In genomic region chr5:78429332-78429849, GRCh38 we compare ENCODE assay signal across 16 cellular contexts.
A peak's percentile ranks its signal among the peaks of the same experiment; 100 is the strongest.
DNase-seq lines count a peak whose midpoint lies in the region; ATAC-seq, FAIRE-seq and TF ChIP-seq lines count a peak whose summit lies in the region.
"Had no signal": no experiment of that assay in that cellular context is flagged by ENCODE, and none has a peak within 500 bp of the region (broad histone marks: within the 10 kb centered on the region; RNA-seq: fewer than 3 reads in every experiment).

No MANE protein-coding gene starts in this region.

- peaks cover 5% of the 10 kb centered on the region for H3K4me1 Mint-ChIP-seq in CD4-positive, alpha-beta T cell (ENCODE audit: low read depth)
- H3K4me1 Mint-ChIP-seq in H9: no peaks in the 10 kb centered on the region
- H3K4me1 Mint-ChIP-seq in astrocyte (ENCODE audit: low read depth, unreplicated experiment): peaks cover 10% of the 10 kb centered on the region

- H3K9me3 Mint-ChIP-seq in CD4-positive, alpha-beta T cell: peaks cover 10% of the 10 kb centered on the region
- H3K9me3 Mint-ChIP-seq in H9 (no peaks in the 10 kb centered on the region), astrocyte (ENCODE audit: unreplicated experiment) (peaks cover 4% of the 10 kb centered on the region)

- H3K4me2 ChIP-seq in H9 (ENCODE audit: insufficient read depth, insufficient read length, low read length) (no peak overlapping the region), astrocyte (ENCODE audit: low read length) (no peak overlapping the region), mesendoderm (ENCODE audit: low read length) (no peak overlapping the region)
- H3K4me2 ChIP-seq: BLaER1 had no signal

- H4K5ac ChIP-seq in H9 (ENCODE audit: insufficient read length, low read depth, low read length) (no peak overlapping the region), mesendoderm (ENCODE audit: low read length) (no peak overlapping the region)

- no peak overlapping the region for H3K14ac ChIP-seq in H9 (ENCODE audit: insufficient read depth, low read length)

- H3K27ac Mint-ChIP-seq in CD4-positive, alpha-beta T cell: peak overlapping the region; percentile 27
- H3K27ac Mint-ChIP-seq in H9: peak overlapping the region in 2 of 3 experiments; percentile 39 to 49; a peak in 2 of 7 replicates
- no peak overlapping the region for H3K27ac Mint-ChIP-seq in astrocyte (ENCODE audit: unreplicated experiment)

- H3K9ac ChIP-seq in H9 (ENCODE audit: extremely low read depth, insufficient read length, low read length): no peak overlapping the region
- no peak overlapping the region for H3K9ac ChIP-seq in astrocyte (ENCODE audit: low read length)
- no peak overlapping the region for H3K9ac ChIP-seq in mesendoderm (ENCODE audit: low read length)
- H3K9ac ChIP-seq: BLaER1 had no signal

- H2AK5ac ChIP-seq in H9 (ENCODE audit: insufficient read length, low read length) (no peak overlapping the region), mesendoderm (ENCODE audit: low read length) (no peak overlapping the region)

- H4K20me1 ChIP-seq in H9 (ENCODE audit: control insufficient read depth, insufficient read depth, insufficient read length) (no peaks in the 10 kb centered on the region), astrocyte (ENCODE audit: insufficient read depth, low read length) (peaks cover 5% of the 10 kb centered on the region)
- H4K20me1 ChIP-seq: BLaER1 had no signal

- H3K27me3 ChIP-seq in CD4-positive, alpha-beta T cell (ENCODE audit: control insufficient read depth, insufficient read depth, low read length): no peaks in the 10 kb centered on the region
- H3K27me3 ChIP-seq in H9 (ENCODE audit: insufficient read depth, low read length): no peaks in the 10 kb centered on the region
- no peaks in the 10 kb centered on the region for H3K27me3 ChIP-seq in astrocyte (ENCODE audit: insufficient read depth, low read length)
- no peaks in the 10 kb centered on the region for H3K27me3 ChIP-seq in mesendoderm (ENCODE audit: insufficient read depth, low read length, poor library complexity)
- H3K27me3 ChIP-seq: BLaER1 had no signal

- no peak overlapping the region for H3K23ac ChIP-seq in H9 (ENCODE audit: insufficient read length, low read depth, low read length)
- no peak overlapping the region for H3K23ac ChIP-seq in mesendoderm (ENCODE audit: low read length)

- no peaks in the 10 kb centered on the region for H3K79me2 ChIP-seq in H9 (ENCODE audit: insufficient read depth, low read length)
- H3K79me2 ChIP-seq in astrocyte (ENCODE audit: insufficient read depth, low read length): no peaks in the 10 kb centered on the region
- no peaks in the 10 kb centered on the region for H3K79me2 ChIP-seq in mesendoderm (ENCODE audit: control insufficient read depth, insufficient read depth, low read length)

- CTCF ChIA-PET in CD4-positive, alpha-beta T cell (lab: Charles Lee): no interaction called here

- H4K8ac ChIP-seq in H9 (replicated peaks; ENCODE audit: insufficient read length, low read depth, low read length) (no peak overlapping the region), mesendoderm (ENCODE audit: low read depth, low read length) (no peak overlapping the region)

- H2BK5ac ChIP-seq in H9 (ENCODE audit: insufficient read length, low read length) (no peak overlapping the region), mesendoderm (ENCODE audit: low read length) (no peak overlapping the region)

- POLR2A ChIA-PET in CD4-positive, alpha-beta T cell (lab: Charles Lee): no interaction called here

- H3K36me3 ChIP-seq in astrocyte (ENCODE audit: insufficient read depth, low read length) (no peaks in the 10 kb centered on the region), mesendoderm (ENCODE audit: control insufficient read depth, insufficient read depth, low read length) (no peaks in the 10 kb centered on the region)

- DNase-seq in CD4-positive, alpha-beta T cell: no peak
- no peak for DNase-seq in H9
- DNase-seq in astrocyte (ENCODE audit: low read depth): peak; percentile 1
- DNase-seq in mesendoderm: peak; percentile 19
- DNase-seq in activated CD8-positive, alpha-beta memory T cell treated with anti-CD3 and anti-CD28 coated beads, Interleukin-2, amount 50 U/mL, for 48 hours: no peak
- DNase-seq in NCI-H69 (lab: John Stamatoyannopoulos, UW): no peak
- DNase-seq: 8988T, AML-193, DMS 273 treated with DMSO at 0.1 percent for 48 hours, GOT3, HCEC 1CT, Karpas-422 had no signal

- FAIRE-seq in astrocyte (lab: Jason Lieb, UNC): no peak
- FAIRE-seq: GM12878, K562 had no signal

- H2AFZ ChIP-seq in H9 (ENCODE audit: low read length): no peak overlapping the region
- no peak overlapping the region for H2AFZ ChIP-seq in astrocyte (ENCODE audit: low read depth, low read length)

- no peak for ATAC-seq in CD4-positive, alpha-beta T cell (ENCODE audit: poor library complexity)
- ATAC-seq in HG03520 (IDR thresholded peaks at IDR 0.05; ENCODE audit: unreplicated experiment): no peak
- ATAC-seq: GM12878, K562 had no signal

- H3K27ac ChIP-seq in CD4-positive, alpha-beta T cell (ENCODE audit: low read depth, low read length): no peak overlapping the region
- no peak overlapping the region for H3K27ac ChIP-seq in H9 (ENCODE audit: insufficient read length, low read depth, low read length)
- H3K27ac ChIP-seq in astrocyte (ENCODE audit: low read depth, low read length): no peak overlapping the region
- H3K27ac ChIP-seq in mesendoderm (ENCODE audit: low read depth, low read length): no peak overlapping the region
- H3K27ac ChIP-seq: BLaER1 had no signal

- H3K9me3 ChIP-seq in CD4-positive, alpha-beta T cell (ENCODE audit: control insufficient read depth, low read length): no peaks in the 10 kb centered on the region
- H3K9me3 ChIP-seq in H9 (ENCODE audit: control insufficient read depth, low read depth, low read length): no peaks in the 10 kb centered on the region
- H3K9me3 ChIP-seq in astrocyte (ENCODE audit: insufficient read depth, low read depth, low read length): no peaks in the 10 kb centered on the region

- no peaks in the 10 kb centered on the region for H3K27me3 Mint-ChIP-seq in CD4-positive, alpha-beta T cell
- H3K27me3 Mint-ChIP-seq in H9 (ENCODE audit: low read depth): no peaks in the 10 kb centered on the region
- no peaks in the 10 kb centered on the region for H3K27me3 Mint-ChIP-seq in astrocyte (ENCODE audit: low read depth, unreplicated experiment)

- H2BK120ac ChIP-seq in H9 (ENCODE audit: low read depth, low read length, poor library complexity, severe bottlenecking) (no peak overlapping the region), mesendoderm (ENCODE audit: low read depth, low read length) (no peak overlapping the region)

- no peak overlapping the region for H3K4ac ChIP-seq in H9 (ENCODE audit: low read depth, low read length)
- H3K4ac ChIP-seq in mesendoderm (ENCODE audit: low read depth, low read length): no peak overlapping the region

- WGBS in H9 (ENCODE audit: extremely low coverage, insufficient read length, low lambda C conversion rate): no CpG with 5 or more reads among the region's 2 CpGs
- WGBS in mesendoderm (ENCODE audit: extremely low coverage, insufficient coverage, low lambda C conversion rate): no CpG with 5 or more reads among the region's 2 CpGs

- peaks cover 91% of the 10 kb centered on the region for H3K36me3 Mint-ChIP-seq in CD4-positive, alpha-beta T cell (ENCODE audit: low read depth)
- peaks cover 5 to 11% (median 6%) of the 10 kb centered on the region in 3 experiments; a peak in 5 of 7 replicates for H3K36me3 Mint-ChIP-seq in H9 (ENCODE audit: insufficient read depth in 1 of 3, low read depth in 3 of 3)
- H3K36me3 Mint-ChIP-seq in astrocyte (ENCODE audit: low read depth, unreplicated experiment): peaks cover 18% of the 10 kb centered on the region

- no peak overlapping the region for H3T11ph ChIP-seq in H9 (ENCODE audit: low read length)

- H3K4me1 ChIP-seq in H9 (ENCODE audit: insufficient read depth, low read length) (no peaks in the 10 kb centered on the region), astrocyte (ENCODE audit: insufficient read depth, low read length) (no peaks in the 10 kb centered on the region), mesendoderm (ENCODE audit: control insufficient read depth, low read depth, low read length) (peaks cover 4% of the 10 kb centered on the region)
- H3K4me1 ChIP-seq: BLaER1 had no signal

- H4K91ac ChIP-seq in H9 (ENCODE audit: insufficient read length, low read depth, low read length): no peak overlapping the region

- H2BK15ac ChIP-seq in H9 (ENCODE audit: low read depth, low read length) (no peak overlapping the region), mesendoderm (replicated peaks; ENCODE audit: low read depth) (no peak overlapping the region)

- no peak overlapping the region for H3K4me3 Mint-ChIP-seq in CD4-positive, alpha-beta T cell
- no peak overlapping the region for H3K4me3 Mint-ChIP-seq in H9
- H3K4me3 Mint-ChIP-seq in astrocyte (ENCODE audit: unreplicated experiment): peak overlapping the region; percentile 42

- no peak for TF ChIP-seq CTCF in CD4-positive, alpha-beta T cell (IDR thresholded peaks at IDR 0.05)
- TF ChIP-seq CTCF in H9 (conservative IDR thresholded peaks at IDR 0.05): no peak
- no peak for TF ChIP-seq CTCF in astrocyte (IDR thresholded peaks at IDR 0.05; ENCODE audit: insufficient read depth, low read depth, low read length)

- no peak overlapping the region for H3K56ac ChIP-seq in H9 (ENCODE audit: insufficient read length, low read depth, low read length)
- no peak overlapping the region for H3K56ac ChIP-seq in mesendoderm (ENCODE audit: low read length)

- H3K18ac ChIP-seq in H9 (ENCODE audit: insufficient read length, low read depth, low read length) (no peak overlapping the region), mesendoderm (ENCODE audit: low read length) (no peak overlapping the region)

- no peak overlapping the region for H2BK20ac ChIP-seq in H9 (ENCODE audit: low read depth, low read length, poor library complexity, severe bottlenecking)

- H2BK12ac ChIP-seq in H9 (ENCODE audit: insufficient read length, low read depth, low read length): no peak overlapping the region

- H3K23me2 ChIP-seq in H9 (ENCODE audit: insufficient read length, low read depth, low read length, poor library complexity, severe bottlenecking): no peaks in the 10 kb centered on the region

- H3K4me3 ChIP-seq in astrocyte (ENCODE audit: insufficient read depth, low read depth, low read length): no peak overlapping the region
- no peak overlapping the region for H3K4me3 ChIP-seq in mesendoderm (ENCODE audit: low read length)
- H3K4me3 ChIP-seq: BLaER1, GM12878, K562 had no signal

- H3K79me1 ChIP-seq in H9 (ENCODE audit: insufficient read depth, low read depth, low read length, poor library complexity, severe bottlenecking) (no peaks in the 10 kb centered on the region), mesendoderm (ENCODE audit: low read length) (no peaks in the 10 kb centered on the region)

- intact Hi-C loops in CD4-positive, alpha-beta T cell (cut with DNase I, micrococcal nuclease): no loop called here

Comparison
In these comparisons a context has a peak if more than half of its experiments do, and no peak if none do; other contexts are left out.
1. DNase-seq: peak in astrocyte (single experiment) and mesendoderm (single experiment); none in CD4-positive, alpha-beta T cell (0 of 10), H9 (single experiment), activated CD8-positive, alpha-beta memory T cell treated with anti-CD3 and anti-CD28 coated beads, Interleukin-2, amount 50 U/mL, for 48 hours (single experiment) and NCI-H69 (single experiment).